In the genomic region with DNA sequence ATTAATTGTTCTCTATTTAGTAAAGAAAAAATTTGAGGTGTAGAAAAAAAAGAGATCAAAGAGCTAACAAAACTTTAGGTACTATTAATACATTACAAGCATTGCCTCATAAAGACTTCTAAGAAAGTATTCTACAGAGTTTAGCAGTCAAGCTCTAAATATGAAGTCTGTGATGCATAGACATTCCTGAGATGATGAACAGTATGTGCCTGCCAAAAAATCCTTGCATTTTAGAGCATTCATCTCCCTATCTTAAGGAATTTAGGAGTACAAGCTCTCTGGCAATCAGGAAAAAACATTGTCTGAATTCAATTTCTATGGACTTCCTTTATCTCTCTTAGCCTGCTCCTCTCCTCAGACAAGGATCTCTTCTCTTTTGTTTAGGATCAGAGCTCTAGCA, we compare ENCODE assay signal across 1 cellular context.
TF ChIP-seq lines count a peak whose summit lies in the region.

No MANE protein-coding gene starts in this region.

TF ChIP-seq in GM23338, 12 proteins besides CTCF, POLR2A, EP300 and RAD21 (continued from another document):
- TF ChIP-seq, protein P1, sequence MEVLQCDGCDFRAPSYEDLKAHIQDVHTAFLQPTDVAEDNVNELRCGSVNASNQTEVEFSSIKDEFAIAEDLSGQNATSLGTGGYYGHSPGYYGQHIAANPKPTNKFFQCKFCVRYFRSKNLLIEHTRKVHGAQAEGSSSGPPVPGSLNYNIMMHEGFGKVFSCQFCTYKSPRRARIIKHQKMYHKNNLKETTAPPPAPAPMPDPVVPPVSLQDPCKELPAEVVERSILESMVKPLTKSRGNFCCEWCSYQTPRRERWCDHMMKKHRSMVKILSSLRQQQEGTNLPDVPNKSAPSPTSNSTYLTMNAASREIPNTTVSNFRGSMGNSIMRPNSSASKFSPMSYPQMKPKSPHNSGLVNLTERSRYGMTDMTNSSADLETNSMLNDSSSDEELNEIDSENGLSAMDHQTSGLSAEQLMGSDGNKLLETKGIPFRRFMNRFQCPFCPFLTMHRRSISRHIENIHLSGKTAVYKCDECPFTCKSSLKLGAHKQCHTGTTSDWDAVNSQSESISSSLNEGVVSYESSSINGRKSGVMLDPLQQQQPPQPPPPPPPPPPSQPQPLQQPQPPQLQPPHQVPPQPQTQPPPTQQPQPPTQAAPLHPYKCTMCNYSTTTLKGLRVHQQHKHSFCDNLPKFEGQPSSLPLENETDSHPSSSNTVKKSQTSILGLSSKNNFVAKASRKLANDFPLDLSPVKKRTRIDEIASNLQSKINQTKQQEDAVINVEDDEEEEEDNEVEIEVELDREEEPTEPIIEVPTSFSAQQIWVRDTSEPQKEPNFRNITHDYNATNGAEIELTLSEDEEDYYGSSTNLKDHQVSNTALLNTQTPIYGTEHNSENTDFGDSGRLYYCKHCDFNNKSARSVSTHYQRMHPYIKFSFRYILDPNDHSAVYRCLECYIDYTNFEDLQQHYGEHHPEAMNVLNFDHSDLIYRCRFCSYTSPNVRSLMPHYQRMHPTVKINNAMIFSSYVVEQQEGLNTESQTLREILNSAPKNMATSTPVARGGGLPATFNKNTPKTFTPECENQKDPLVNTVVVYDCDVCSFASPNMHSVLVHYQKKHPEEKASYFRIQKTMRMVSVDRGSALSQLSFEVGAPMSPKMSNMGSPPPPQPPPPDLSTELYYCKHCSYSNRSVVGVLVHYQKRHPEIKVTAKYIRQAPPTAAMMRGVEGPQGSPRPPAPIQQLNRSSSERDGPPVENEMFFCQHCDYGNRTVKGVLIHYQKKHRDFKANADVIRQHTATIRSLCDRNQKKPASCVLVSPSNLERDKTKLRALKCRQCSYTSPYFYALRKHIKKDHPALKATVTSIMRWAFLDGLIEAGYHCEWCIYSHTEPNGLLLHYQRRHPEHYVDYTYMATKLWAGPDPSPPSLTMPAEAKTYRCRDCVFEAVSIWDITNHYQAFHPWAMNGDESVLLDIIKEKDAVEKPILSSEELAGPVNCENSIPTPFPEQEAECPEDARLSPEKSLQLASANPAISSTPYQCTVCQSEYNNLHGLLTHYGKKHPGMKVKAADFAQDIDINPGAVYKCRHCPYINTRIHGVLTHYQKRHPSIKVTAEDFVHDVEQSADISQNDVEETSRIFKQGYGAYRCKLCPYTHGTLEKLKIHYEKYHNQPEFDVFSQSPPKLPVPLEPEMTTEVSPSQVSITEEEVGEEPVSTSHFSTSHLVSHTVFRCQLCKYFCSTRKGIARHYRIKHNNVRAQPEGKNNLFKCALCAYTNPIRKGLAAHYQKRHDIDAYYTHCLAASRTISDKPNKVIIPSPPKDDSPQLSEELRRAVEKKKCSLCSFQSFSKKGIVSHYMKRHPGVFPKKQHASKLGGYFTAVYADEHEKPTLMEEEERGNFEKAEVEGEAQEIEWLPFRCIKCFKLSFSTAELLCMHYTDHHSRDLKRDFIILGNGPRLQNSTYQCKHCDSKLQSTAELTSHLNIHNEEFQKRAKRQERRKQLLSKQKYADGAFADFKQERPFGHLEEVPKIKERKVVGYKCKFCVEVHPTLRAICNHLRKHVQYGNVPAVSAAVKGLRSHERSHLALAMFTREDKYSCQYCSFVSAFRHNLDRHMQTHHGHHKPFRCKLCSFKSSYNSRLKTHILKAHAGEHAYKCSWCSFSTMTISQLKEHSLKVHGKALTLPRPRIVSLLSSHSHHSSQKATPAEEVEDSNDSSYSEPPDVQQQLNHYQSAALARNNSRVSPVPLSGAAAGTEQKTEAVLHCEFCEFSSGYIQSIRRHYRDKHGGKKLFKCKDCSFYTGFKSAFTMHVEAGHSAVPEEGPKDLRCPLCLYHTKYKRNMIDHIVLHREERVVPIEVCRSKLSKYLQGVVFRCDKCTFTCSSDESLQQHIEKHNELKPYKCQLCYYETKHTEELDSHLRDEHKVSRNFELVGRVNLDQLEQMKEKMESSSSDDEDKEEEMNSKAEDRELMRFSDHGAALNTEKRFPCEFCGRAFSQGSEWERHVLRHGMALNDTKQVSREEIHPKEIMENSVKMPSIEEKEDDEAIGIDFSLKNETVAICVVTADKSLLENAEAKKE (CRISPR knock-in tag; IDR thresholded peaks at IDR 0.05): no peak
- TF ChIP-seq CREB1 (CRISPR knock-in tag; IDR thresholded peaks at IDR 0.05; ENCODE audit: low read depth) (no peak), STAT1 (IDR thresholded peaks at IDR 0.05; ENCODE audit: unreplicated experiment) (no peak)
